ENCODE assay signal across 33 cellular contexts in the genomic region with DNA sequence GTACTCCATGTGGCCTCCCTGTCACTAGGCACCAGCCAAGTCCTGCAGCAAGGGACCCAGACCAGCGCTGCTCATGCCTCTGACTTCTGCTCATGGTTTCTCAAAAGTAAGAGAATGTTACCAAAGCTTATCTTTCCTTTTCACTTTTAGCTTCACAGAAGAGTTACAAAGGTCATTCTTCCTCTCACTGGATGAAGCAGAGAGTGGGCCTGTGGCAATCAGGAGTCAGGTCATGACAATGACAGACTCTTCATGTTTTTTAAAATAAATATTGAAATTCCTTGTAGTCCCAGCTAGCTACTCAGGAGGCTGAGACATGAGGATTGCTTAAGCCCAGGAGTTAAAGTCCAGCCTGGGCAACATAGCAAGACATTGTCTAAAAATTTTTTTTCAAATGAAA.
"Had no signal": no experiment of that assay in that cellular context is flagged by ENCODE, and none has a peak within 500 bp of the region (broad histone marks: within the 10 kb centered on the region; RNA-seq: fewer than 3 reads in every experiment).

No MANE protein-coding gene starts in this region.

- H3K4me3 Mint-ChIP-seq: activated B cell treated with CpG ODN at 0.5 μM for 24 hours; activated CD8-positive, alpha-beta T cell treated with anti-CD3 and anti-CD28 coated beads for 36 hours; activated naive CD8-positive, alpha-beta T cell; activated T-cell treated with anti-CD3 and anti-CD28 coated beads, Interleukin-2, amount 50 U/mL, for 4 hours; activated T-helper 17 cell treated with anti-CD3 and anti-CD28 coated beads, Interleukin-2, amount 50 U/mL, for 72 hours had no signal

- H3K4me1 ChIP-seq: adrenal gland, body of pancreas, colonic mucosa, heart right ventricle had no signal

- H3K79me2 ChIP-seq: hepatocyte had no signal

- H3K9me3 Mint-ChIP-seq: activated B cell treated with CpG ODN at 0.5 μM for 24 hours; activated CD8-positive, alpha-beta T cell treated with anti-CD3 and anti-CD28 coated beads for 36 hours; activated T-cell treated with anti-CD3 and anti-CD28 coated beads, Interleukin-2, amount 50 U/mL, for 4 hours; activated T-helper 17 cell treated with anti-CD3 and anti-CD28 coated beads, Interleukin-2, amount 50 U/mL, for 72 hours had no signal

- H3K27me3 Mint-ChIP-seq: activated B cell treated with CpG ODN at 0.5 μM for 24 hours; activated naive CD8-positive, alpha-beta T cell had no signal

- H3K4me2 ChIP-seq: hepatocyte had no signal

- H2AFZ ChIP-seq: hepatocyte had no signal

- H3K27me3 ChIP-seq: adrenal gland, body of pancreas, cardiac muscle cell, colonic mucosa, gastroesophageal sphincter, heart right ventricle, hepatocyte had no signal

- H3K4me1 Mint-ChIP-seq: activated B cell treated with CpG ODN at 0.5 μM for 24 hours; activated T-helper 17 cell treated with anti-CD3 and anti-CD28 coated beads, Interleukin-2, amount 50 U/mL, for 72 hours had no signal

- DNase-seq: activated B cell treated with CpG ODN at 0.5 μM for 24 hours; activated CD4-positive, alpha-beta T cell treated with anti-CD3 and anti-CD28 coated beads for 48 hours; activated CD4-positive, alpha-beta T cell treated with anti-CD3 and anti-CD28 coated beads, Interleukin-2, amount 50 U/mL, for 1 hour; activated CD4-positive, alpha-beta T cell treated with anti-CD3 and anti-CD28 coated beads, Interleukin-2, amount 50 U/mL, for 48 hours; activated CD8-positive, alpha-beta memory T cell treated with anti-CD3 and anti-CD28 coated beads for 24 hours; activated CD8-positive, alpha-beta T cell treated with anti-CD3 and anti-CD28 coated beads for 36 hours; activated effector memory CD4-positive, alpha-beta T cell treated with Interleukin-2 at 50 U/mL for 16 hours; activated gamma-delta T cell treated with Interleukin-2 at 50 U/mL for 16 hours; activated naive CD4-positive, alpha-beta T cell treated with anti-CD3 and anti-CD28 coated beads, Interleukin-2, amount 50 U/mL, for 16 hours; activated naive CD4-positive, alpha-beta T cell treated with Interleukin-2 at 50 U/mL for 16 hours; activated T-cell treated with anti-CD3 and anti-CD28 coated beads, Interleukin-2, amount 50 U/mL, for 4 hours; adrenal gland; amygdala; aorta; body of pancreas; central memory CD4-positive, alpha-beta T cell; cerebellar nuclear complex; colonic mucosa; effector CD8-positive, alpha-beta T cell; esophagus squamous epithelium; foreskin melanocyte; heart right ventricle; T1000; WERI-Rb-1 had no signal

- ATAC-seq: activated CD4-positive, CD25-positive, alpha-beta regulatory T cell treated with anti-CD3 and anti-CD28 coated beads, Interleukin-2, amount 50 U/mL, for 24 hours; activated CD8-positive, alpha-beta T cell treated with anti-CD3 and anti-CD28 coated beads for 36 hours; activated T-cell treated with anti-CD3 and anti-CD28 coated beads, Interleukin-2, amount 50 U/mL, for 4 hours; activated T-helper 17 cell treated with anti-CD3 and anti-CD28 coated beads, Interleukin-2, amount 50 U/mL, for 72 hours; body of pancreas; gastroesophageal sphincter; heart right ventricle had no signal

- H3K9me3 ChIP-seq: adrenal gland, body of pancreas, colonic mucosa, esophagus squamous epithelium, gastroesophageal sphincter, heart right ventricle had no signal

- FAIRE-seq: endometrium, endothelial cell of umbilical vein had no signal

- H3K27ac Mint-ChIP-seq: activated B cell treated with CpG ODN at 0.5 μM for 24 hours; activated CD8-positive, alpha-beta T cell treated with anti-CD3 and anti-CD28 coated beads for 36 hours; activated naive CD8-positive, alpha-beta T cell; activated T-helper 17 cell treated with anti-CD3 and anti-CD28 coated beads, Interleukin-2, amount 50 U/mL, for 72 hours had no signal

- H3K36me3 ChIP-seq: adrenal gland, cardiac muscle cell, colonic mucosa, esophagus squamous epithelium, gastroesophageal sphincter, heart right ventricle, WERI-Rb-1 had no signal

- H3K36me3 Mint-ChIP-seq: activated naive CD8-positive, alpha-beta T cell had no signal

- H3K27ac ChIP-seq: adrenal gland, body of pancreas, cardiac muscle cell, colonic mucosa, epithelial cell of prostate, esophagus squamous epithelium, gastroesophageal sphincter, heart right ventricle, hepatocyte, WERI-Rb-1 had no signal

- H3K4me3 ChIP-seq: adrenal gland, body of pancreas, cardiac muscle cell, colonic mucosa, esophagus squamous epithelium, gastroesophageal sphincter, heart right ventricle, hepatocyte had no signal
